ENCODE assay signal across 10 cellular contexts in genomic region chr6:68975064-68975463, GRCh38.
DNase-seq lines count a peak whose midpoint lies in the region; ATAC-seq, FAIRE-seq and TF ChIP-seq lines count a peak whose summit lies in the region.
"Had no signal": no experiment of that assay in that cellular context is flagged by ENCODE, and none has a peak within 500 bp of the region (broad histone marks: within the 10 kb centered on the region; RNA-seq: fewer than 3 reads in every experiment).

No MANE protein-coding gene starts in this region.

- intact Hi-C loops in naive thymus-derived CD4-positive, alpha-beta T cell (cut with micrococcal nuclease) = no loop called here
- intact Hi-C loops in HepG2 (cut with micrococcal nuclease; ENCODE audit: unreplicated experiment) = no loop called here

- H3K9me3 ChIP-seq in A549 (no peaks in the 10 kb centered on the region), HepG2 (ENCODE audit: low read length) (no peaks in the 10 kb centered on the region)
- no peaks in the 10 kb centered on the region for H3K9me3 ChIP-seq in naive thymus-derived CD4-positive, alpha-beta T cell (ENCODE audit: control insufficient read depth in 2 of 3, low read length in 3 of 3)

- WGBS in A549 (ENCODE audit: missing lambda C conversion rate) = 0% methylated on average over 2 of the region's 2 CpGs
- 21% methylated on average over 2 of the region's 2 CpGs for WGBS in HepG2 (ENCODE audit: low lambda C conversion rate)

- H3K27ac Mint-ChIP-seq in WTC11 = no peak overlapping the region
- no peak overlapping the region for H3K27ac Mint-ChIP-seq in nephron progenitor cell
- no peak overlapping the region for H3K27ac Mint-ChIP-seq in naive thymus-derived CD4-positive, alpha-beta T cell

- peak; percentile 26; the same call in 1 of the 3 replicates for TF ChIP-seq CTCF in A549 (IDR thresholded peaks at IDR 0.05)
- no peak for TF ChIP-seq CTCF in WTC11 (IDR thresholded peaks at IDR 0.05)
- no peak for TF ChIP-seq CTCF in nephron progenitor cell (IDR thresholded peaks at IDR 0.05)
- no peak for TF ChIP-seq CTCF in HepG2 (CRISPR knock-in tag; IDR thresholded peaks at IDR 0.05)

- H3K27ac ChIP-seq in A549 = no peak overlapping the region
- no peak overlapping the region for H3K27ac ChIP-seq in naive thymus-derived CD4-positive, alpha-beta T cell (ENCODE audit: low read depth, low read length)
- no peak overlapping the region for H3K27ac ChIP-seq in HepG2 (ENCODE audit: extremely low read length, insufficient read depth, low read length)
- H3K27ac ChIP-seq: C4-2B had no signal

- H3K9ac ChIP-seq in HepG2 (ENCODE audit: insufficient read depth, low read depth, low read length) = no peak overlapping the region

- H3K27me3 ChIP-seq in naive thymus-derived CD4-positive, alpha-beta T cell (ENCODE audit: control insufficient read depth in 2 of 2, insufficient read depth in 2 of 2, low read length in 2 of 2) = no peaks in the 10 kb centered on the region
- H3K27me3 ChIP-seq in HepG2 (ENCODE audit: control insufficient read depth in 1 of 2, insufficient read depth in 2 of 2, low read length in 2 of 2) = no peaks in the 10 kb centered on the region

- peak; percentile 33 to 42; a peak in 2 of 5 replicates for TF ChIP-seq RAD21 in A549 (conservative IDR thresholded peaks at IDR 0.05 in 1 of 2, IDR thresholded peaks at IDR 0.05 in 1 of 2)
- no peak for TF ChIP-seq RAD21 in HepG2 (CRISPR knock-in tag; IDR thresholded peaks at IDR 0.05)

- H3K9me3 Mint-ChIP-seq in WTC11 = no peaks in the 10 kb centered on the region
- no peaks in the 10 kb centered on the region for H3K9me3 Mint-ChIP-seq in nephron progenitor cell
- peaks cover 0 to 3% (median 0%) of the 10 kb centered on the region in 11 donors for H3K9me3 Mint-ChIP-seq in naive thymus-derived CD4-positive, alpha-beta T cell

- POLR2A ChIA-PET in A549 (lab: Yijun Ruan, JAX) = no interaction called here
- POLR2A ChIA-PET in HEK293T (lab: Yijun Ruan, JAX) = no interaction called here
- POLR2A ChIA-PET in WTC11 (lab: Charles Lee) = interaction anchor here (0.6 kb wide), 2 partner anchors 14 to 539 kb away, joined by 3 to 4 read pairs; no protein-coding TSS in a partner anchor
- POLR2A ChIA-PET in naive thymus-derived CD4-positive, alpha-beta T cell (lab: Charles Lee) = no interaction called here
- POLR2A ChIA-PET in HepG2 (lab: Yijun Ruan, JAX) = no interaction called here

- no peak overlapping the region for H2AFZ ChIP-seq in HepG2 (ENCODE audit: low read length)

- H4K20me1 ChIP-seq in HepG2 (ENCODE audit: insufficient read depth, low read length) = no peaks in the 10 kb centered on the region

- ATAC-seq in A549 (peak in 1 of 2 experiments; percentile 40; a peak in 2 of 6 replicates), WTC11 (peak; percentile 90), HG03460 (IDR thresholded peaks at IDR 0.05; ENCODE audit: unreplicated experiment) (no peak), HepG2 (no peak)
- no peak for ATAC-seq in naive thymus-derived CD4-positive, alpha-beta T cell

- 0 out of 3 replicates have a peak, but pooled peaks cover 4% of the 10 kb centered on the region for H3K4me1 ChIP-seq in A549
- no peaks in the 10 kb centered on the region for H3K4me1 ChIP-seq in naive thymus-derived CD4-positive, alpha-beta T cell (ENCODE audit: control insufficient read depth in 2 of 2, insufficient read depth in 2 of 2, low read length in 2 of 2)
- H3K4me1 ChIP-seq in HepG2 (ENCODE audit: insufficient read depth, low read length) = no peaks in the 10 kb centered on the region

- H3K36me3 Mint-ChIP-seq in WTC11 (no peaks in the 10 kb centered on the region), nephron progenitor cell (ENCODE audit: low read depth) (no peaks in the 10 kb centered on the region)
- no peaks in the 10 kb centered on the region for H3K36me3 Mint-ChIP-seq in naive thymus-derived CD4-positive, alpha-beta T cell

- in situ Hi-C loops in HepG2 (cut with HindIII; ENCODE audit: extremely low pct_ligation_motif_present, low pct_unique_long_range_greater_than_20kb) = no loop called here

- no TSS peak for BruUV-seq in HepG2 (replicated peaks; lab: Mats Ljungman, UMichigan)

- peaks cover 3% of the 10 kb centered on the region; the same call in 1 of the 2 replicates for H3K4me1 Mint-ChIP-seq in WTC11
- H3K4me1 Mint-ChIP-seq in nephron progenitor cell = no peaks in the 10 kb centered on the region
- no peaks in the 10 kb centered on the region for H3K4me1 Mint-ChIP-seq in naive thymus-derived CD4-positive, alpha-beta T cell

- no peaks in the 10 kb centered on the region for H3K36me3 ChIP-seq in naive thymus-derived CD4-positive, alpha-beta T cell (ENCODE audit: control insufficient read depth in 2 of 3, insufficient read depth in 3 of 3, low read length in 3 of 3)
- no peaks in the 10 kb centered on the region for H3K36me3 ChIP-seq in HepG2 (replicated peaks in 1 of 2; ENCODE audit: control insufficient read depth in 1 of 2, insufficient read depth in 2 of 2, low read length in 2 of 2)

- TF ChIP-seq EP300 in A549 (IDR thresholded peaks at IDR 0.05) = no peak
- no peak for TF ChIP-seq EP300 in HepG2 (IDR thresholded peaks at IDR 0.05; ENCODE audit: low read depth in 2 of 2, low read length in 2 of 2)
- TF ChIP-seq EP300 in HepG2 (CRISPR knock-in tag; IDR thresholded peaks at IDR 0.05; ENCODE audit: borderline replicate concordance) = no peak

- H3K27me3 Mint-ChIP-seq in WTC11 (ENCODE audit: low read depth) (no peaks in the 10 kb centered on the region), nephron progenitor cell (ENCODE audit: low read depth, poor library complexity) (peaks cover 4% of the 10 kb centered on the region)
- H3K27me3 Mint-ChIP-seq in naive thymus-derived CD4-positive, alpha-beta T cell = no peaks in the 10 kb centered on the region

- peak in 1 of 2 experiments; percentile 17 for DNase-seq in A549 (ENCODE audit: low read depth in 1 of 2, low spot score in 1 of 2)
- peak; percentile 17 for DNase-seq in HEK293T (ENCODE audit: extremely low spot score)
- peak; percentile 19 for DNase-seq in WTC11 (ENCODE audit: low spot score)
- peak in 40 of 51 donors; percentile 5 to 88 (median 51) for DNase-seq in hypothalamus (lab: John Stamatoyannopoulos, UW)
- no peak for DNase-seq in nephron progenitor cell
- DNase-seq in naive thymus-derived CD4-positive, alpha-beta T cell = no peak
- no peak for DNase-seq in HepG2 (ENCODE audit: low spot score)
- DNase-seq: aorta had no signal

- H3K4me3 ChIP-seq in A549 = no peak overlapping the region
- H3K4me3 ChIP-seq in naive thymus-derived CD4-positive, alpha-beta T cell (ENCODE audit: low read length) = no peak overlapping the region
- H3K4me3 ChIP-seq in HepG2 (replicated peaks in 1 of 3; ENCODE audit: insufficient read depth in 1 of 3, low read depth in 2 of 3, low read length in 3 of 3) = no peak overlapping the region

- H3K4me3 Mint-ChIP-seq in WTC11 (no peak overlapping the region), nephron progenitor cell (no peak overlapping the region)
- H3K4me3 Mint-ChIP-seq in naive thymus-derived CD4-positive, alpha-beta T cell = no peak overlapping the region

- CTCF ChIA-PET in A549 (lab: Yijun Ruan, JAX) (no interaction called here), HEK293T (lab: Yijun Ruan, JAX) (interaction anchor here (1.3 kb wide), 1 partner anchor 399 kb away, joined by 3 read pairs; no protein-coding TSS in a partner anchor), WTC11 (lab: Charles Lee) (interaction anchor here (0.5 to 3.0 kb wide), 19 partner anchors 10 to 408 kb away, joined by 3 to 18 read pairs (median 3); partner anchors contain the start of gene ADGRB3), HepG2 (lab: Yijun Ruan, JAX; ENCODE audit: low intra/inter-chr PET ratio, low total read pairs) (no interaction called here)
- CTCF ChIA-PET in naive thymus-derived CD4-positive, alpha-beta T cell (lab: Charles Lee) = no interaction called here

- TF ChIP-seq POLR2A in A549 (IDR thresholded peaks at IDR 0.05; ENCODE audit: low read length) (no peak), HepG2 (IDR thresholded peaks at IDR 0.05; ENCODE audit: insufficient read depth in 1 of 2, low read depth in 2 of 2, low read length in 2 of 2) (no peak)

- H3K4me2 ChIP-seq in A549 = no peak overlapping the region
- H3K4me2 ChIP-seq in HepG2 (ENCODE audit: low read depth, low read length) = no peak overlapping the region

- FAIRE-seq in A549 (lab: Jason Lieb, UNC) (no peak), HepG2 (lab: Jason Lieb, UNC) (no peak)

- H3K79me2 ChIP-seq in HepG2 (ENCODE audit: insufficient read depth, low read length) = no peaks in the 10 kb centered on the region

TF ChIP-seq in A549, 52 proteins besides CTCF, POLR2A, EP300 and RAD21 (continues in another document):
- TF ChIP-seq, protein P1, sequence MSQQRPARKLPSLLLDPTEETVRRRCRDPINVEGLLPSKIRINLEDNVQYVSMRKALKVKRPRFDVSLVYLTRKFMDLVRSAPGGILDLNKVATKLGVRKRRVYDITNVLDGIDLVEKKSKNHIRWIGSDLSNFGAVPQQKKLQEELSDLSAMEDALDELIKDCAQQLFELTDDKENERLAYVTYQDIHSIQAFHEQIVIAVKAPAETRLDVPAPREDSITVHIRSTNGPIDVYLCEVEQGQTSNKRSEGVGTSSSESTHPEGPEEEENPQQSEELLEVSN (IDR thresholded peaks at IDR 0.05; ENCODE audit: borderline replicate concordance, low read depth) = no peak

TF ChIP-seq in HepG2, 621 proteins besides CTCF, POLR2A, EP300 and RAD21 (continues in another document):
- TF ChIP-seq, protein P2, sequence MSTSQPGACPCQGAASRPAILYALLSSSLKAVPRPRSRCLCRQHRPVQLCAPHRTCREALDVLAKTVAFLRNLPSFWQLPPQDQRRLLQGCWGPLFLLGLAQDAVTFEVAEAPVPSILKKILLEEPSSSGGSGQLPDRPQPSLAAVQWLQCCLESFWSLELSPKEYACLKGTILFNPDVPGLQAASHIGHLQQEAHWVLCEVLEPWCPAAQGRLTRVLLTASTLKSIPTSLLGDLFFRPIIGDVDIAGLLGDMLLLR (CRISPR knock-in tag; IDR thresholded peaks at IDR 0.05) = no peak
- TF ChIP-seq PHF20 (CRISPR knock-in tag; IDR thresholded peaks at IDR 0.05) = no peak
- no peak for TF ChIP-seq ZNF788 (CRISPR knock-in tag; IDR thresholded peaks at IDR 0.05; ENCODE audit: borderline replicate concordance)
- no peak for TF ChIP-seq ARID3A (IDR thresholded peaks at IDR 0.05; ENCODE audit: low read depth, low read length)
- TF ChIP-seq ZNF501 (CRISPR knock-in tag; IDR thresholded peaks at IDR 0.05) = no peak

Comparison
In these comparisons a context has a peak if more than half of its experiments do, and no peak if none do; other contexts are left out.
1. DNase-seq: peak in HEK293T (single experiment), WTC11 (single experiment) and hypothalamus (40 of 51); none in nephron progenitor cell (single experiment), naive thymus-derived CD4-positive, alpha-beta T cell (0 of 9) and HepG2 (single experiment).
2. CTCF ChIA-PET loops: an anchor here in HEK293T (1.3 kb wide) and WTC11 (0.5 to 3.0 kb wide); none called in A549, naive thymus-derived CD4-positive, alpha-beta T cell and HepG2.